19 cellular contexts compared by ENCODE assay signal in genomic region chr14:22544881-22545420, GRCh38. TPM values are rescaled to one million over a fixed set of nuclear protein-coding genes. Genes with fewer than 3 reads are reported as not detected.
DNase-seq lines count a peak whose midpoint lies in the region; ATAC-seq and TF ChIP-seq lines count a peak whose summit lies in the region.
"Had no signal": no experiment of that assay in that cellular context is flagged by ENCODE, and none has a peak within 500 bp of the region (broad histone marks: within the 10 kb centered on the region; RNA-seq: fewer than 3 reads in every experiment).

No MANE protein-coding gene starts in this region.

- intact Hi-C loops in activated CD4-positive, alpha-beta memory T cell treated with anti-CD3 and anti-CD28 coated beads for 36 hours (cut with micrococcal nuclease): no loop called here
- intact Hi-C loops in vagina (cut with DNase I): no loop called here

- peak overlapping the region; percentile 99 for H3K27ac Mint-ChIP-seq in activated CD4-positive, alpha-beta memory T cell treated with anti-CD3 and anti-CD28 coated beads for 36 hours
- peak overlapping the region; percentile 82 for H3K27ac Mint-ChIP-seq in endothelial cell (ENCODE audit: unreplicated experiment)

- POLR2A ChIA-PET in activated CD4-positive, alpha-beta memory T cell treated with anti-CD3 and anti-CD28 coated beads for 36 hours (lab: Charles Lee): interaction anchor here (0.7 to 12.9 kb wide), 11 partner anchors 5 to 631 kb away, joined by 3 to 268 read pairs (median 11); no protein-coding TSS in a partner anchor

- H3K36me3 Mint-ChIP-seq in activated CD4-positive, alpha-beta memory T cell treated with anti-CD3 and anti-CD28 coated beads for 36 hours: peaks cover 95% of the 10 kb centered on the region
- H3K36me3 Mint-ChIP-seq in endothelial cell (ENCODE audit: low read depth, unreplicated experiment): no peaks in the 10 kb centered on the region
- H3K36me3 Mint-ChIP-seq: brain had no signal

- CTCF ChIA-PET in activated CD4-positive, alpha-beta memory T cell treated with anti-CD3 and anti-CD28 coated beads for 36 hours (lab: Charles Lee): interaction anchor here (1.0 to 4.1 kb wide), 5 partner anchors 11 to 777 kb away, joined by 4 to 20 read pairs (median 6); no protein-coding TSS in a partner anchor

- peaks cover 42% of the 10 kb centered on the region for H3K4me1 ChIP-seq in vagina
- peaks cover 13% of the 10 kb centered on the region for H3K4me1 ChIP-seq in osteoblast (ENCODE audit: insufficient read depth, low read length)

- peaks cover 96% of the 10 kb centered on the region for H3K4me1 Mint-ChIP-seq in activated CD4-positive, alpha-beta memory T cell treated with anti-CD3 and anti-CD28 coated beads for 36 hours (ENCODE audit: low read depth)
- peaks cover 58% of the 10 kb centered on the region for H3K4me1 Mint-ChIP-seq in endothelial cell (ENCODE audit: unreplicated experiment)

- H3K27me3 ChIP-seq in vagina (no peaks in the 10 kb centered on the region), osteoblast (ENCODE audit: insufficient read depth, low read length) (no peaks in the 10 kb centered on the region)
- H3K27me3 ChIP-seq: heart left ventricle, ovary had no signal

- H3K27ac ChIP-seq in vagina (peak overlapping the region; percentile 5), osteoblast (ENCODE audit: low read depth, low read length) (no peak overlapping the region)
- H3K27ac ChIP-seq: ovary, VCaP had no signal

- peak; percentile 47 for DNase-seq in stimulated activated CD4-positive, alpha-beta T cell treated with anti-CD3 and anti-CD28 coated beads, Interleukin-15, amount 100 ng/mL, for 24 hours
- DNase-seq in stimulated activated CD4-positive, alpha-beta T cell treated with anti-CD3 and anti-CD28 coated beads, Interleukin-1b, Interleukin-23, amount 100 ng/mL, for 48 hours: no peak
- peak; percentile 36 for DNase-seq in activated CD4-positive, alpha-beta memory T cell treated with anti-CD3 and anti-CD28 coated beads for 36 hours
- DNase-seq in endothelial cell (ENCODE audit: low spot score) (no peak), vagina (ENCODE audit: extremely low spot score in 2 of 2) (no peak), NOMO-1 treated with dmso at 0.1 percent for 144 hours (lab: John Stamatoyannopoulos, UW; ENCODE audit: unreplicated experiment) (no peak), osteoblast (ENCODE audit: insufficient read length, low spot score, missing footprints) (no peak)
- DNase-seq: DMS153, heart left ventricle, kidney, NCI-H1092, NCI-H69, ovary, PC-3 had no signal

- H3K36me3 ChIP-seq in vagina (no peaks in the 10 kb centered on the region), osteoblast (ENCODE audit: insufficient read depth, low read length) (no peaks in the 10 kb centered on the region)
- H3K36me3 ChIP-seq: heart left ventricle, ovary had no signal

- no peaks in the 10 kb centered on the region for H3K27me3 Mint-ChIP-seq in activated CD4-positive, alpha-beta memory T cell treated with anti-CD3 and anti-CD28 coated beads for 36 hours
- peaks cover 6% of the 10 kb centered on the region for H3K27me3 Mint-ChIP-seq in endothelial cell (ENCODE audit: unreplicated experiment)

- H2AFZ ChIP-seq in osteoblast (ENCODE audit: low read length): no peak overlapping the region

- ATAC-seq in HG02884 (IDR thresholded peaks at IDR 0.05; ENCODE audit: unreplicated experiment): no peak
- ATAC-seq: HCT116, heart left ventricle, PC-3, SK-N-SH treated with all-trans-retinoic acid at 6 μM for 48 hours had no signal

- no peaks in the 10 kb centered on the region for H4K20me1 ChIP-seq in osteoblast (ENCODE audit: insufficient read depth, low read length)

- H3K4me3 ChIP-seq in vagina (no peak overlapping the region), osteoblast (ENCODE audit: insufficient read depth, low read length) (no peak overlapping the region)
- H3K4me3 ChIP-seq: ovary had no signal

- H3K79me2 ChIP-seq in osteoblast (ENCODE audit: insufficient read depth, low read length): no peaks in the 10 kb centered on the region

- H3K9me3 Mint-ChIP-seq in activated CD4-positive, alpha-beta memory T cell treated with anti-CD3 and anti-CD28 coated beads for 36 hours: no peaks in the 10 kb centered on the region
- no peaks in the 10 kb centered on the region for H3K9me3 Mint-ChIP-seq in endothelial cell (ENCODE audit: unreplicated experiment)
- H3K9me3 Mint-ChIP-seq: brain had no signal

- H3K9me3 ChIP-seq in vagina (no peaks in the 10 kb centered on the region), osteoblast (ENCODE audit: low read depth, low read length) (no peaks in the 10 kb centered on the region)
- H3K9me3 ChIP-seq: heart left ventricle, ovary had no signal

- H3K4me2 ChIP-seq in osteoblast (ENCODE audit: insufficient read depth, low read length): no peak overlapping the region

- TF ChIP-seq POLR2A in vagina (IDR thresholded peaks at IDR 0.05): no peak

- no peak for TF ChIP-seq CTCF in endothelial cell (IDR thresholded peaks at IDR 0.05; ENCODE audit: unreplicated experiment)
- no peak for TF ChIP-seq CTCF in vagina (IDR thresholded peaks at IDR 0.05)
- TF ChIP-seq CTCF in osteoblast (IDR thresholded peaks at IDR 0.05; ENCODE audit: extremely low read depth, low read depth, low read length): no peak

- H3K4me3 Mint-ChIP-seq in activated CD4-positive, alpha-beta memory T cell treated with anti-CD3 and anti-CD28 coated beads for 36 hours: peak overlapping the region; percentile 75
- H3K4me3 Mint-ChIP-seq in endothelial cell (ENCODE audit: unreplicated experiment): no peak overlapping the region
- H3K4me3 Mint-ChIP-seq: brain had no signal

RNA-seq across cellular contexts. Expression of gene DAD1, which starts 44.1 kb away (rescaled TPM):
- total RNA-seq in activated CD4-positive, alpha-beta memory T cell treated with anti-CD3 and anti-CD28 coated beads for 36 hours: 100 to 1,000 TPM; 292 to 305 TPM
- total RNA-seq in endothelial cell (ENCODE audit: unreplicated experiment) (250 TPM), vagina (145 TPM), osteoblast (213 and 272 TPM in 2 replicates)

RNA-seq across cellular contexts. Expression of gene ABHD4, which starts 53.1 kb away (rescaled TPM):
- 10 to 100 TPM; 10.0 to 13.6 TPM for total RNA-seq in activated CD4-positive, alpha-beta memory T cell treated with anti-CD3 and anti-CD28 coated beads for 36 hours
- total RNA-seq in endothelial cell (ENCODE audit: unreplicated experiment) (77.7 TPM), vagina (31.9 TPM), osteoblast (52.1 and 54.2 TPM in 2 replicates)

Comparison
In these comparisons a context has a peak if more than half of its experiments do, and no peak if none do; other contexts are left out.
1. DNase-seq: peak in stimulated activated CD4-positive, alpha-beta T cell treated with anti-CD3 and anti-CD28 coated beads, Interleukin-15, amount 100 ng/mL, for 24 hours (single experiment) and activated CD4-positive, alpha-beta memory T cell treated with anti-CD3 and anti-CD28 coated beads for 36 hours (single experiment); none in stimulated activated CD4-positive, alpha-beta T cell treated with anti-CD3 and anti-CD28 coated beads, Interleukin-1b, Interleukin-23, amount 100 ng/mL, for 48 hours (single experiment), endothelial cell (single experiment), vagina (0 of 2), NOMO-1 treated with dmso at 0.1 percent for 144 hours (single experiment) and osteoblast (single experiment).